Comparison of ENCODE assay signal across 31 cellular contexts in the genomic region with DNA sequence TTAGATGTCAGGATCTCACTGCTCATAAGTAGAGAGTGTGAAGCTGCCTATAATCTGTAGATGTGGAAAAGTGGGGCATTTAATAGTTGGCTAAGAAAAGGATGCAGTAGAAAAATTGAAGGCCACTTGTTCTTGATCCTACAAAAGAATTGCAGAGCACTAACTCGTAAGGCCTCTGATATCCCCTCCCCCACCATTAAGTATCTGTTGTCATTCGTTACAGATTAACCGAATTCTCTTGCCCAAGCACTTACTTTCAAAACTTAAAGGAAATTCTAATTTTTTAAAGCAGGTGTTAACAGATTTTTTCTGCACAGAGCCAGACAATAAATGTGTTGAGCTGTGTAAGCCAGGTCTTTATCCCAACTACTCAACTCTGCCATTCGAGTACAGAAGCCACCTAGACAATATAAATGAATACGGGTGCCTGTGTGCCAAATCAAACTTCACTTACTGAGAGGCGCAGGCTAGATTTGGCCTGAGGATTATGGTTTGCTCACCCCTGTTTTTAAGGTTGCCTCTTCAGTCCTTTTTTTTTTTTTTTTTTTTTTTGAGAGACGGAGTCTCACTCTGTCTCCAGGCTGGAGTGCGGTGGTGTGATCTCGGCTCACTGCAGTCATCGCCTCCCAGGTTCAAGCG.
"Had no signal": no experiment of that assay in that cellular context is flagged by ENCODE, and none has a peak within 500 bp of the region (broad histone marks: within the 10 kb centered on the region; RNA-seq: fewer than 3 reads in every experiment).

No MANE protein-coding gene starts in this region.

- FAIRE-seq: TTC549 had no signal

- H3K27me3 Mint-ChIP-seq: activated CD4-positive, alpha-beta memory T cell treated with anti-CD3 and anti-CD28 coated beads for 36 hours; activated CD4-positive, alpha-beta T cell treated with anti-CD3 and anti-CD28 coated beads, Interleukin-2, amount 10 ng/mL, durations not matched to agents 7 days and 5 days; activated naive CD8-positive, alpha-beta T cell treated with anti-CD3 and anti-CD28 coated beads, Interleukin-2, amount 50 U/mL, for 24 hours; T-cell had no signal

- H3K4me3 Mint-ChIP-seq: activated CD4-positive, alpha-beta memory T cell treated with anti-CD3 and anti-CD28 coated beads for 36 hours; activated CD4-positive, alpha-beta T cell treated with anti-CD3 and anti-CD28 coated beads, Interleukin-2, amount 10 ng/mL, durations not matched to agents 7 days and 5 days; activated naive CD8-positive, alpha-beta T cell treated with anti-CD3 and anti-CD28 coated beads, Interleukin-2, amount 50 U/mL, for 24 hours; activated T-cell treated with anti-CD3 and anti-CD28 coated beads, Interleukin-2, amount 50 U/mL, for 4 hours; T-cell had no signal

- H3K27ac Mint-ChIP-seq: activated CD4-positive, alpha-beta memory T cell treated with anti-CD3 and anti-CD28 coated beads for 36 hours; activated CD4-positive, alpha-beta T cell treated with anti-CD3 and anti-CD28 coated beads, Interleukin-2, amount 10 ng/mL, durations not matched to agents 7 days and 5 days; activated naive CD8-positive, alpha-beta T cell treated with anti-CD3 and anti-CD28 coated beads, Interleukin-2, amount 50 U/mL, for 24 hours; T-cell had no signal

- DNase-seq: activated CD4-positive, alpha-beta memory T cell treated with anti-CD3 and anti-CD28 coated beads for 36 hours; activated CD4-positive, alpha-beta T cell treated with anti-CD3 and anti-CD28 coated beads, Interleukin-2, amount 10 ng/mL, durations not matched to agents 7 days and 5 days; activated CD4-positive, CD25-positive, alpha-beta regulatory T cell; activated CD8-positive, alpha-beta memory T cell treated with anti-CD3 and anti-CD28 coated beads for 24 hours; activated effector memory CD4-positive, alpha-beta T cell treated with anti-CD3 and anti-CD28 coated beads, Interleukin-2, amount 50 U/mL, for 16 hours; activated naive CD4-positive, alpha-beta T cell treated with Interleukin-2 at 50 U/mL for 16 hours; activated naive CD8-positive, alpha-beta T cell treated with anti-CD3 and anti-CD28 coated beads, Interleukin-2, amount 50 U/mL, for 24 hours; activated T-cell treated with anti-CD3 and anti-CD28 coated beads, Interleukin-2, amount 50 U/mL, for 4 hours; amniotic stem cell; body of pancreas; central memory CD4-positive, alpha-beta T cell; NCI-H1092; NCI-H1417; NCI-H1930; NCI-H2171; NCI-H2227 treated with DMSO at 0.1 percent for 48 hours; NCI-H446 treated with DMSO at 0.1 percent for 48 hours; NCI-H524 treated with DMSO at 0.1 percent for 48 hours; NCI-H774; NK-92 treated with Interleukin-12 subunit alpha and Interleukin-12 subunit beta, amount 100 ng/mL, for 24 hours; OCI-M1; RPMI8226; T-cell; T-helper 2 cell; T1000 had no signal

- ATAC-seq: activated naive CD4-positive, alpha-beta T cell treated with anti-CD3 and anti-CD28 coated beads, Interleukin-2, amount 50 U/mL, for 72 hours; activated naive CD8-positive, alpha-beta T cell treated with anti-CD3 and anti-CD28 coated beads, Interleukin-2, amount 50 U/mL, for 24 hours; activated T-cell treated with anti-CD3 and anti-CD28 coated beads, Interleukin-2, amount 50 U/mL, for 4 hours; body of pancreas; Panc1; Right ventricle myocardium inferior; T-cell had no signal

- H3K27ac ChIP-seq: ascending aorta, body of pancreas, SK-N-MC had no signal

- H3K4me1 Mint-ChIP-seq: activated CD4-positive, alpha-beta T cell treated with anti-CD3 and anti-CD28 coated beads, Interleukin-2, amount 10 ng/mL, durations not matched to agents 7 days and 5 days; activated naive CD8-positive, alpha-beta T cell treated with anti-CD3 and anti-CD28 coated beads, Interleukin-2, amount 50 U/mL, for 24 hours; T-cell had no signal

- H3K9me3 Mint-ChIP-seq: activated CD4-positive, alpha-beta memory T cell treated with anti-CD3 and anti-CD28 coated beads for 36 hours; activated CD4-positive, alpha-beta T cell treated with anti-CD3 and anti-CD28 coated beads, Interleukin-2, amount 10 ng/mL, durations not matched to agents 7 days and 5 days; activated naive CD4-positive, alpha-beta T cell treated with anti-CD3 and anti-CD28 coated beads, Interleukin-2, amount 50 U/mL, for 72 hours; activated naive CD8-positive, alpha-beta T cell treated with anti-CD3 and anti-CD28 coated beads, Interleukin-2, amount 50 U/mL, for 24 hours; activated T-cell treated with anti-CD3 and anti-CD28 coated beads, Interleukin-2, amount 50 U/mL, for 4 hours; T-cell had no signal

- H3K27me3 ChIP-seq: ascending aorta, body of pancreas had no signal

- H3K9me3 ChIP-seq: ascending aorta, body of pancreas had no signal

- H3K4me3 ChIP-seq: ascending aorta, body of pancreas, SK-N-MC had no signal

- H3K4me1 ChIP-seq: body of pancreas had no signal
